In the genomic region with DNA sequence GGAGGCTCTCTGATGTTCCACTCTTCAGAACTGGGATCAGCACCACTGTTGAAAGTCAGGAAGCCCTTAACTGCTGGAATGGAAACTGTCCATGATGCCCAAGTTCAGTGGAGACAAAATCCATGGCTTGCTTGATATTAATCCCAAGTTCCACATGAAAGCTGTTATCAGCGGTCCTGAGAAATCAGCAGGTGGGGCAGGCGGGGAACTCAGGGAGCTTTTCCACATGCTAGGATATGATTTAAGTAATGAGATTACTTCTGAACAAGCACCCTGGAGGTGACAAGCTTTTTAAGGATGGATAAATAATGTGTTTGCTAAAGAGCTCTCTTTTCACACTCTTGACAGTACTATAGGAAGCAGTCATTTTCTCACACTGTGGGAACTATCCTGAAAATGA, we compare ENCODE assay signal across 26 cellular contexts.
"Had no signal": no experiment of that assay in that cellular context is flagged by ENCODE, and none has a peak within 500 bp of the region (broad histone marks: within the 10 kb centered on the region; RNA-seq: fewer than 3 reads in every experiment).

No MANE protein-coding gene starts in this region.

- FAIRE-seq: small intestine, urothelium cell line had no signal

- DNase-seq: nephron progenitor cell; nucleus accumbens; posterior cingulate gyrus; psoas muscle; right cardiac atrium; right lobe of liver; sigmoid colon; small intestine; stimulated activated CD4-positive, alpha-beta T cell treated with anti-CD3 and anti-CD28 coated beads, Interleukin-15, amount 100 ng/mL, for 24 hours; stimulated activated CD4-positive, alpha-beta T cell treated with anti-CD3 and anti-CD28 coated beads, Interleukin-2, amount 100 ng/mL, for 24 hours; stimulated activated CD4-positive, alpha-beta T cell treated with anti-CD3 and anti-CD28 coated beads, Interleukin-2, amount 100 ng/mL, for 48 hours; stimulated activated CD4-positive, alpha-beta T cell treated with anti-CD3 and anti-CD28 coated beads, Interleukin-4, amount 100 ng/mL, for 24 hours; stimulated activated naive B cell treated with anti-CD40 and anti-IgM and Interleukin-4, amounts not matched to agents 10 μg/mL and 1 μg/mL and 100 μg/mL, for 72 hours; stimulated activated naive CD4-positive, alpha-beta T cell treated with Interleukin-2 at 50 U/mL for 16 hours; stomach; thyroid gland; trophoblast cell; upper lobe of left lung had no signal

- H3K27me3 ChIP-seq: neutrophil, right lobe of liver, sigmoid colon, stomach, thyroid gland, tibial nerve, upper lobe of left lung, vagina had no signal

- H3K27ac ChIP-seq: neutrophil, parathyroid adenoma, psoas muscle, right lobe of liver, sigmoid colon, stomach, thoracic aorta, thyroid gland, tibial nerve, upper lobe of left lung, vagina had no signal

- H3K4me3 ChIP-seq: psoas muscle, right lobe of liver, sigmoid colon, stomach, thoracic aorta, thyroid gland, tibial nerve, upper lobe of left lung, vagina had no signal

- ATAC-seq: natural killer cell treated with Interleukin-12 subunit alpha and Interleukin-12 subunit beta and Interleukin-15 and Interleukin-18, amount 100 ng/mL, for 72 hours; psoas muscle; right cardiac atrium; right lobe of liver; stimulated activated effector memory CD8-positive, alpha-beta T cell treated with anti-CD3 and anti-CD28 coated beads, Interleukin-12 subunit alpha, Interleukin-12 subunit beta, amount 100 ng/mL, for 72 hours; stimulated activated naive B cell treated with anti-CD40 and anti-IgM and Interleukin-4, amounts not matched to agents 10 μg/mL and 1 μg/mL and 100 μg/mL, for 72 hours had no signal

- H3K9me3 ChIP-seq: neutrophil, psoas muscle, right lobe of liver, sigmoid colon, stomach, thoracic aorta, thyroid gland, tibial nerve, upper lobe of left lung, vagina had no signal

- H3K36me3 ChIP-seq: neutrophil, right lobe of liver, sigmoid colon, stomach, thoracic aorta, thyroid gland, tibial nerve, upper lobe of left lung, vagina had no signal

- H3K4me1 ChIP-seq: parathyroid adenoma, psoas muscle, right lobe of liver, sigmoid colon, stomach, thyroid gland, tibial nerve, upper lobe of left lung, vagina had no signal
